23 cellular contexts compared by ENCODE assay signal in the genomic region with DNA sequence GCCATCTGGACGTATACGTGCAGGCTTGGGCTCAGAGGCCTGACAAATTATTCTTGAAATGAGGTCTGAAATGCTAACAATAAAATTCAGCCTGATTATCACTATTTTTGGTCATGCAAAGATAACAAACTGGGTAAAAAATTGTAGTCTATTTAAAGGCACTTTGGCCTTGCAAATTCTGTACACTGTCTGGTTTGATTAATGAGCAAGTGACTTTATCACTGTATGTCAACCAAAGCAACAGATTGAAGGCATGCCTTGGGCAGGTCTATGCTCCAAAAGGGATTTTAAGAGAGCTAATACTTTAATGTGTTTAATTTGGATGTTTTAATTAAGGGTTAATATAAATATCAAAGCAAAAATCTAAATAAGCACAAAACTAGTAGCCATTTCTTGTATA.
"Had no signal": no experiment of that assay in that cellular context is flagged by ENCODE, and none has a peak within 500 bp of the region (broad histone marks: within the 10 kb centered on the region; RNA-seq: fewer than 3 reads in every experiment).

No MANE protein-coding gene starts in this region.

- H3K27me3 ChIP-seq: esophagus squamous epithelium, gastroesophageal sphincter, right atrium auricular region, spleen, upper lobe of left lung had no signal

- H3K4me1 Mint-ChIP-seq: activated CD4-positive, alpha-beta T cell treated with anti-CD3 and anti-CD28 coated beads for 36 hours; activated naive CD4-positive, alpha-beta T cell treated with anti-CD3 and anti-CD28 coated beads, Interleukin-2, amount 10 ng/mL, durations not matched to agents 7 days and 5 days; memory B cell; naive B cell had no signal

- H3K9me3 ChIP-seq: esophagus squamous epithelium, prostate gland, thoracic aorta had no signal

- ATAC-seq: activated CD4-positive, alpha-beta T cell treated with anti-CD3 and anti-CD28 coated beads for 36 hours; gastroesophageal sphincter; left cardiac atrium had no signal

- DNase-seq: activated CD4-positive, alpha-beta memory T cell treated with anti-CD3 and anti-CD28 coated beads for 36 hours; activated CD4-positive, alpha-beta T cell treated with anti-CD3 and anti-CD28 coated beads for 36 hours; activated effector memory CD4-positive, alpha-beta T cell treated with anti-CD3 and anti-CD28 coated beads, Interleukin-2, amount 50 U/mL, for 16 hours; activated naive CD4-positive, alpha-beta T cell treated with anti-CD3 and anti-CD28 coated beads, Interleukin-2, amount 10 ng/mL, durations not matched to agents 7 days and 5 days; amygdala; cerebellar nuclear complex; esophagus squamous epithelium; head of caudate nucleus; left cardiac atrium; naive B cell; spleen; stimulated activated CD4-positive, alpha-beta T cell treated with anti-CD3 and anti-CD28 coated beads, Interleukin-4, amount 100 ng/mL, for 24 hours; stimulated activated naive CD4-positive, alpha-beta T cell treated with Interleukin-2 at 50 U/mL for 16 hours; T-helper 1 cell; upper lobe of left lung had no signal

- H3K27ac Mint-ChIP-seq: activated CD4-positive, alpha-beta memory T cell treated with anti-CD3 and anti-CD28 coated beads for 36 hours; activated CD4-positive, alpha-beta T cell treated with anti-CD3 and anti-CD28 coated beads for 36 hours; activated naive CD4-positive, alpha-beta T cell treated with anti-CD3 and anti-CD28 coated beads, Interleukin-2, amount 10 ng/mL, durations not matched to agents 7 days and 5 days; memory B cell; naive B cell had no signal

- H3K36me3 Mint-ChIP-seq: activated CD4-positive, alpha-beta memory T cell treated with anti-CD3 and anti-CD28 coated beads for 36 hours; activated naive CD4-positive, alpha-beta T cell treated with anti-CD3 and anti-CD28 coated beads, Interleukin-2, amount 10 ng/mL, durations not matched to agents 7 days and 5 days; memory B cell had no signal

- H3K27me3 Mint-ChIP-seq: activated CD4-positive, alpha-beta memory T cell treated with anti-CD3 and anti-CD28 coated beads for 36 hours; activated CD4-positive, alpha-beta T cell treated with anti-CD3 and anti-CD28 coated beads for 36 hours; activated naive CD4-positive, alpha-beta T cell treated with anti-CD3 and anti-CD28 coated beads, Interleukin-2, amount 10 ng/mL, durations not matched to agents 7 days and 5 days; memory B cell; naive B cell had no signal

- H3K36me3 ChIP-seq: esophagus squamous epithelium, gastroesophageal sphincter, prostate gland, right atrium auricular region, spleen, thoracic aorta, upper lobe of left lung had no signal

- H3K4me1 ChIP-seq: esophagus squamous epithelium, gastroesophageal sphincter, prostate gland, right atrium auricular region, spleen, upper lobe of left lung had no signal

- H3K4me3 Mint-ChIP-seq: activated CD4-positive, alpha-beta memory T cell treated with anti-CD3 and anti-CD28 coated beads for 36 hours; activated CD4-positive, alpha-beta T cell treated with anti-CD3 and anti-CD28 coated beads for 36 hours; activated naive CD4-positive, alpha-beta T cell treated with anti-CD3 and anti-CD28 coated beads, Interleukin-2, amount 10 ng/mL, durations not matched to agents 7 days and 5 days; memory B cell; naive B cell; neural crest cell had no signal

- H3K27ac ChIP-seq: coronary artery, esophagus squamous epithelium, gastroesophageal sphincter, prostate gland, right atrium auricular region, spleen, thoracic aorta, upper lobe of left lung had no signal

- H3K4me3 ChIP-seq: coronary artery, esophagus squamous epithelium, gastroesophageal sphincter, mucosa of descending colon, prostate gland, right atrium auricular region, spleen, thoracic aorta, upper lobe of left lung had no signal
